ENCODE assay signal across 11 cellular contexts in genomic region chr12:65603428-65604351, GRCh38.
DNase-seq lines count a peak whose midpoint lies in the region; ATAC-seq and TF ChIP-seq lines count a peak whose summit lies in the region.
"Had no signal": no experiment of that assay in that cellular context is flagged by ENCODE, and none has a peak within 500 bp of the region (broad histone marks: within the 10 kb centered on the region; RNA-seq: fewer than 3 reads in every experiment).

No MANE protein-coding gene starts in this region.

- peaks cover 31% of the 10 kb centered on the region for H3K27me3 Mint-ChIP-seq in activated CD4-positive, alpha-beta T cell treated with anti-CD3 and anti-CD28 coated beads for 36 hours
- no peaks in the 10 kb centered on the region for H3K27me3 Mint-ChIP-seq in MCF 10A (ENCODE audit: insufficient read depth, unreplicated experiment)

- DNase-seq in activated CD4-positive, alpha-beta T cell treated with anti-CD3 and anti-CD28 coated beads for 36 hours = no peak
- no peak for DNase-seq in activated CD4-positive, alpha-beta T cell treated with anti-CD3 and anti-CD28 coated beads, Interleukin-2, amount 50 U/mL, for 4 hours
- DNase-seq in MCF 10A (ENCODE audit: unreplicated experiment) (peak; percentile 91), left colon (peak in 1 of 2 donors; percentile 28), upper lobe of right lung (no peak), NCI-H1436 treated with DMSO at 0.1 percent for 48 hours (lab: John Stamatoyannopoulos, UW) (no peak)
- DNase-seq: glutamatergic neuron had no signal

- no peak overlapping the region for H3K27ac ChIP-seq in upper lobe of right lung
- H3K27ac ChIP-seq: C4-2B, VCaP had no signal

- POLR2A ChIA-PET in activated CD4-positive, alpha-beta T cell treated with anti-CD3 and anti-CD28 coated beads for 36 hours (lab: Charles Lee) = no interaction called here
- POLR2A ChIA-PET in MCF 10A (lab: Yijun Ruan, JAX) = interaction anchor here (0.6 to 3.9 kb wide), 22 partner anchors 27 to 350 kb away, joined by 3 to 29 read pairs (median 6); partner anchors contain the start of gene HMGA2

- no peak overlapping the region for H3K27ac Mint-ChIP-seq in activated CD4-positive, alpha-beta T cell treated with anti-CD3 and anti-CD28 coated beads for 36 hours
- peak overlapping the region; percentile 42 for H3K27ac Mint-ChIP-seq in MCF 10A (ENCODE audit: low read depth, unreplicated experiment)

- intact Hi-C loops in activated CD4-positive, alpha-beta T cell treated with anti-CD3 and anti-CD28 coated beads for 36 hours (cut with DNase I, micrococcal nuclease) = loop anchor here (2.0 to 10.0 kb wide), 4 partner anchors 64 to 504 kb away; partner anchors contain the start of gene HMGA2 (in 1 of the 2)
- intact Hi-C loops in MCF 10A (cut with micrococcal nuclease) (loop anchor here (1.0 to 5.0 kb wide), 6 partner anchors 91 to 484 kb away; partner anchors contain the start of gene HMGA2), left colon (cut with DNase I, micrococcal nuclease) (loop anchor here in 1 of 2 donors (10.0 kb wide), 1 partner anchor 391 kb away; no protein-coding TSS in a partner anchor), upper lobe of right lung (cut with DNase I) (no loop called here)

- CTCF ChIA-PET in activated CD4-positive, alpha-beta T cell treated with anti-CD3 and anti-CD28 coated beads for 36 hours (lab: Charles Lee) = interaction anchor here (0.7 to 2.5 kb wide), 6 partner anchors 43 to 486 kb away, joined by 3 to 8 read pairs (median 4); no protein-coding TSS in a partner anchor
- CTCF ChIA-PET in MCF 10A (lab: Yijun Ruan, JAX) = interaction anchor here (0.6 to 4.7 kb wide), 25 partner anchors 13 to 409 kb away, joined by 3 to 76 read pairs (median 5); no protein-coding TSS in a partner anchor

- no peaks in the 10 kb centered on the region for H3K36me3 Mint-ChIP-seq in activated CD4-positive, alpha-beta T cell treated with anti-CD3 and anti-CD28 coated beads for 36 hours (ENCODE audit: low read depth)
- no peaks in the 10 kb centered on the region for H3K36me3 Mint-ChIP-seq in MCF 10A (ENCODE audit: insufficient read depth, unreplicated experiment)

- TSS peak; percentile 72 for BruUV-seq in MCF 10A (replicated peaks; lab: Mats Ljungman, UMichigan)

- peaks cover 3% of the 10 kb centered on the region for H3K9me3 Mint-ChIP-seq in activated CD4-positive, alpha-beta T cell treated with anti-CD3 and anti-CD28 coated beads for 36 hours (ENCODE audit: low read depth)
- H3K9me3 Mint-ChIP-seq in MCF 10A (ENCODE audit: unreplicated experiment) = no peaks in the 10 kb centered on the region

- H3K36me3 ChIP-seq in upper lobe of right lung = no peaks in the 10 kb centered on the region

- no peak overlapping the region for H3K4me3 Mint-ChIP-seq in activated CD4-positive, alpha-beta T cell treated with anti-CD3 and anti-CD28 coated beads for 36 hours
- peak overlapping the region; percentile 81 for H3K4me3 Mint-ChIP-seq in MCF 10A (ENCODE audit: unreplicated experiment)

- ATAC-seq in activated CD4-positive, alpha-beta T cell treated with anti-CD3 and anti-CD28 coated beads for 36 hours = peak; percentile 26
- ATAC-seq in left colon = peak; percentile 35
- peak; percentile 88 for ATAC-seq in upper lobe of right lung
- no peak for ATAC-seq in GM19463 (IDR thresholded peaks at IDR 0.05; ENCODE audit: unreplicated experiment)
- no peak for ATAC-seq in GM21717 (IDR thresholded peaks at IDR 0.05; ENCODE audit: unreplicated experiment)

- peaks cover 13% of the 10 kb centered on the region for H3K4me1 ChIP-seq in upper lobe of right lung

- peaks cover 2% of the 10 kb centered on the region for H3K4me1 Mint-ChIP-seq in activated CD4-positive, alpha-beta T cell treated with anti-CD3 and anti-CD28 coated beads for 36 hours
- H3K4me1 Mint-ChIP-seq in MCF 10A (ENCODE audit: insufficient read depth, unreplicated experiment) = peaks cover 42% of the 10 kb centered on the region

- TF ChIP-seq CTCF in MCF 10A (IDR thresholded peaks at IDR 0.05; ENCODE audit: unreplicated experiment) = no peak
- no peak for TF ChIP-seq CTCF in upper lobe of right lung (IDR thresholded peaks at IDR 0.05)

- peaks cover 15% of the 10 kb centered on the region for H3K27me3 ChIP-seq in upper lobe of right lung

- H3K4me3 ChIP-seq in upper lobe of right lung = no peak overlapping the region

- H3K9me3 ChIP-seq in upper lobe of right lung = no peaks in the 10 kb centered on the region

Comparison
In these comparisons a context has a peak if more than half of its experiments do, and no peak if none do; other contexts are left out.
1. ATAC-seq: peak in activated CD4-positive, alpha-beta T cell treated with anti-CD3 and anti-CD28 coated beads for 36 hours (single experiment), left colon (single experiment) and upper lobe of right lung (single experiment); none in GM19463 (single experiment) and GM21717 (single experiment).